ENCODE assay signal across 8 cellular contexts in the genomic region with DNA sequence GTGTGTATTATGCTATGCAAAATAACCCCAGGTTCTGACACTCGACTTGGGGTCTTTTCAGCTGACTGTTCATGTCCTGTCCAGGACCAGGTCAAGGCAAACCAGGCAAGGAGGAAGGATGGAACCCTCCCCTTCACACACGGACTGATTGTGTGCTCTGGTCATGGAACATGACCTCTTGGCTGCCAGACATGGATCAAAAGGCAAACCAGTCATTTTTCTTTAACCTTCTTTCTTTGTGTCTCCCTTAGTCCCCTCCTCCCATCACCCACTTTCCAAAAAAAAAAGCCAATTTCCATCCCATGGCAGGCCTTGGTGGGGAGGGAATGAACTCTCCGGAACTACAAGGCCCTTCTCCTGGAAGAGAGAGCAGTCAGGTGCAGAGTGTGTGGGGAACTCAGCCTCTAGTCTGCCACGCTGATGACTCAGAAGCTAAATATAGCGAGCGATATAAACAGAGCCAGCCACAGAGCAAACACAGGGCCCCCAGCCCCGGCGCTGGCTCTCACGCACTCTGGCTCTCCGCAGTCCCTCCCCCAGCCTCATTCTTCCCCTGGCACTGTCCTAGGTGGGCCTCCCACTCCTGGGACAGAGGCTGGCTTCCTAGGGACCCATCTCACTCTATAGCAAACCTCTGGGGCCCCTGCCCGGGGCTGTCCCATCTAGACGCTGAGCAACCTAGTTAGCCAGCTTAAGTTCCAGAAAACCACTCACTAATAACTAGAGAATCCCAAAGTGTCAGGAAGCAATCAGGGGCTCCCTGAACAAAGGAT. TPM values are rescaled to one million over a fixed set of nuclear protein-coding genes. Genes with fewer than 3 reads are reported as not detected.
DNase-seq lines count a peak whose midpoint lies in the region; ATAC-seq and TF ChIP-seq lines count a peak whose summit lies in the region.

No MANE protein-coding gene starts in this region.

- peak overlapping the region; percentile 51 for H3K27ac ChIP-seq in CD4-positive, alpha-beta T cell (ENCODE audit: low read depth, low read length)
- H3K27ac ChIP-seq in effector memory CD4-positive, alpha-beta T cell (ENCODE audit: insufficient read depth, low read length, poor library complexity, severe bottlenecking): peak overlapping the region; percentile 43

- no peaks in the 10 kb centered on the region for H3K27me3 Mint-ChIP-seq in CD4-positive, alpha-beta T cell
- no peaks in the 10 kb centered on the region for H3K27me3 Mint-ChIP-seq in activated CD4-positive, alpha-beta memory T cell treated with anti-CD3 and anti-CD28 coated beads for 36 hours

- H3K4me1 Mint-ChIP-seq in CD4-positive, alpha-beta T cell (ENCODE audit: low read depth): peaks cover 54% of the 10 kb centered on the region
- H3K4me1 Mint-ChIP-seq in activated CD4-positive, alpha-beta memory T cell treated with anti-CD3 and anti-CD28 coated beads for 36 hours (ENCODE audit: low read depth): peaks cover 55% of the 10 kb centered on the region

- H3K9me3 Mint-ChIP-seq in CD4-positive, alpha-beta T cell: no peaks in the 10 kb centered on the region
- H3K9me3 Mint-ChIP-seq in activated CD4-positive, alpha-beta memory T cell treated with anti-CD3 and anti-CD28 coated beads for 36 hours: no peaks in the 10 kb centered on the region

- POLR2A ChIA-PET in CD4-positive, alpha-beta T cell (lab: Charles Lee): interaction anchor here (0.5 to 2.3 kb wide), 12 partner anchors 10 to 485 kb away, joined by 3 to 23 read pairs (median 4); a partner anchor contains a TSS
- POLR2A ChIA-PET in activated CD4-positive, alpha-beta memory T cell treated with anti-CD3 and anti-CD28 coated beads for 36 hours (lab: Charles Lee): interaction anchor here (0.7 to 3.3 kb wide), 5 partner anchors 9 to 208 kb away, joined by 3 to 22 read pairs (median 3); a partner anchor contains a TSS

- no peaks in the 10 kb centered on the region for H3K9me3 ChIP-seq in CD4-positive, alpha-beta T cell (ENCODE audit: control insufficient read depth, low read length)
- no peaks in the 10 kb centered on the region for H3K9me3 ChIP-seq in effector memory CD4-positive, alpha-beta T cell (ENCODE audit: control insufficient read depth, low read length)
- H3K9me3 ChIP-seq in mucosa of descending colon: no peaks in the 10 kb centered on the region

- peaks cover 20% of the 10 kb centered on the region for H3K4me1 ChIP-seq in effector memory CD4-positive, alpha-beta T cell (ENCODE audit: control insufficient read depth, insufficient read depth, low read length, poor library complexity, severe bottlenecking)
- H3K4me1 ChIP-seq in mucosa of descending colon (ENCODE audit: low read depth): peaks cover 80% of the 10 kb centered on the region

- H3K4me3 ChIP-seq in effector memory CD4-positive, alpha-beta T cell (ENCODE audit: insufficient read depth, low read depth, low read length, poor library complexity, severe bottlenecking): no peak overlapping the region
- no peak overlapping the region for H3K4me3 ChIP-seq in mucosa of descending colon

- H3K36me3 Mint-ChIP-seq in CD4-positive, alpha-beta T cell (ENCODE audit: low read depth): no peaks in the 10 kb centered on the region
- H3K36me3 Mint-ChIP-seq in activated CD4-positive, alpha-beta memory T cell treated with anti-CD3 and anti-CD28 coated beads for 36 hours: no peaks in the 10 kb centered on the region

- H3K36me3 ChIP-seq in effector memory CD4-positive, alpha-beta T cell (ENCODE audit: control insufficient read depth, insufficient read depth, low read length): no peaks in the 10 kb centered on the region
- H3K36me3 ChIP-seq in mucosa of descending colon (ENCODE audit: low read depth): no peaks in the 10 kb centered on the region

- no peaks in the 10 kb centered on the region for H3K27me3 ChIP-seq in CD4-positive, alpha-beta T cell (ENCODE audit: control insufficient read depth, insufficient read depth, low read length)
- H3K27me3 ChIP-seq in effector memory CD4-positive, alpha-beta T cell (replicated peaks; ENCODE audit: control insufficient read depth, insufficient read depth, low read length, poor library complexity, severe bottlenecking): no peaks in the 10 kb centered on the region

- intact Hi-C loops in CD4-positive, alpha-beta T cell (cut with DNase I, micrococcal nuclease): loop anchor here in 1 of 2 experiments (10.0 kb wide), 1 partner anchor 1354 kb away; no protein-coding TSS in a partner anchor
- intact Hi-C loops in activated CD4-positive, alpha-beta memory T cell treated with anti-CD3 and anti-CD28 coated beads for 36 hours (cut with micrococcal nuclease): loop anchor here (1.0 kb wide), 2 partner anchors 10 to 51 kb away; a partner anchor contains a TSS
- intact Hi-C loops in mucosa of descending colon (cut with DNase I, micrococcal nuclease): no loop called here

- ATAC-seq in CD4-positive, alpha-beta T cell (ENCODE audit: poor library complexity): peak; percentile 97
- ATAC-seq in GM19452 (IDR thresholded peaks at IDR 0.05; ENCODE audit: unreplicated experiment): peak; percentile 81
- peak; percentile 83 for ATAC-seq in HG03520 (IDR thresholded peaks at IDR 0.05; ENCODE audit: unreplicated experiment)
- peak; percentile 84 for ATAC-seq in mucosa of descending colon

- CTCF ChIA-PET in CD4-positive, alpha-beta T cell (lab: Charles Lee): interaction anchor here (0.5 to 1.4 kb wide), 2 partner anchors 176 to 1847 kb away, joined by 3 to 4 read pairs; no protein-coding TSS in a partner anchor
- CTCF ChIA-PET in activated CD4-positive, alpha-beta memory T cell treated with anti-CD3 and anti-CD28 coated beads for 36 hours (lab: Charles Lee): interaction anchor here (0.6 to 11.0 kb wide), 9 partner anchors 7 to 176 kb away, joined by 3 to 91 read pairs (median 4); a partner anchor contains a TSS

- no peak for TF ChIP-seq CTCF in CD4-positive, alpha-beta T cell (IDR thresholded peaks at IDR 0.05)
- TF ChIP-seq CTCF in mucosa of descending colon (IDR thresholded peaks at IDR 0.05): no peak

- peak overlapping the region; percentile 60 for H3K4me3 Mint-ChIP-seq in CD4-positive, alpha-beta T cell
- peak overlapping the region; percentile 51 for H3K4me3 Mint-ChIP-seq in activated CD4-positive, alpha-beta memory T cell treated with anti-CD3 and anti-CD28 coated beads for 36 hours

- peak overlapping the region; percentile 90 for H3K27ac Mint-ChIP-seq in CD4-positive, alpha-beta T cell
- H3K27ac Mint-ChIP-seq in activated CD4-positive, alpha-beta memory T cell treated with anti-CD3 and anti-CD28 coated beads for 36 hours: peak overlapping the region; percentile 92

- DNase-seq in CD4-positive, alpha-beta T cell: peak in 9 of 10 experiments; percentile 30 to 75 (median 54)
- DNase-seq in NCI-H526 (lab: John Stamatoyannopoulos, UW) (peak; percentile 75 to 88), mucosa of descending colon (peak; percentile 76 to 84 (median 82))
- peak; percentile 83 for DNase-seq in activated CD4-positive, alpha-beta memory T cell treated with anti-CD3 and anti-CD28 coated beads for 36 hours
- peak in 2 of 3 donors; percentile 12 to 16 for DNase-seq in effector memory CD4-positive, alpha-beta T cell
- peak; percentile 39 to 65 for DNase-seq in stimulated activated CD8-positive, alpha-beta memory T cell treated with anti-CD3 and anti-CD28 coated beads, Interleukin-7, amount 100 ng/mL, for 4 hours (ENCODE audit: low read depth in 2 of 2)

RNA-seq across cellular contexts. Expression of a gene that starts 10.0 kb away (rescaled TPM):
- 10 to 100 TPM; 13.5 to 13.9 TPM for total RNA-seq in CD4-positive, alpha-beta T cell
- 1 to 10 TPM; 6.9 to 7.3 TPM for total RNA-seq in activated CD4-positive, alpha-beta memory T cell treated with anti-CD3 and anti-CD28 coated beads for 36 hours
- total RNA-seq in mucosa of descending colon: 10 to 100 TPM; 12.6 to 32.1 (median 28.7) TPM

RNA-seq across cellular contexts. Expression of a gene that starts 59.7 kb away (rescaled TPM):
- total RNA-seq in CD4-positive, alpha-beta T cell: 100 to 1,000 TPM; 120 to 126 TPM
- 100 to 1,000 TPM; 168 to 170 TPM for total RNA-seq in activated CD4-positive, alpha-beta memory T cell treated with anti-CD3 and anti-CD28 coated beads for 36 hours
- 100 to 1,000 TPM; 131 to 154 (median 142) TPM for total RNA-seq in mucosa of descending colon

Comparison
In these comparisons a context has a peak if more than half of its experiments do, and no peak if none do; other contexts are left out.
1. DNase-seq: peak in every context shown above with its lines; median percentile 83 in activated CD4-positive, alpha-beta memory T cell treated with anti-CD3 and anti-CD28 coated beads for 36 hours; 82 in mucosa of descending colon; 82 in NCI-H526; 54 in CD4-positive, alpha-beta T cell; 52 in stimulated activated CD8-positive, alpha-beta memory T cell treated with anti-CD3 and anti-CD28 coated beads, Interleukin-7, amount 100 ng/mL, for 4 hours; 14 in effector memory CD4-positive, alpha-beta T cell.